7 cellular contexts compared by ENCODE assay signal in genomic region chr2:87189214-87189613, GRCh38.
A peak's percentile ranks its signal among the peaks of the same experiment; 100 is the strongest.
DNase-seq lines count a peak whose midpoint lies in the region; ATAC-seq, FAIRE-seq and TF ChIP-seq lines count a peak whose summit lies in the region.
"Not testable (repeated sequence)": the region's sequence is repeated elsewhere in the genome, so short reads cannot be mapped to it uniquely, and the experiment has no call there.

No MANE protein-coding gene starts in this region.

- not testable (repeated sequence) for H4K20me1 ChIP-seq in H1 (replicated peaks in 1 of 2; ENCODE audit: control insufficient read depth in 1 of 2, insufficient read depth in 2 of 2, low read length in 2 of 2)

- not testable (repeated sequence) for TF ChIP-seq RAD21 in H1 (IDR thresholded peaks at IDR 0.05 in 1 of 2, conservative IDR thresholded peaks at IDR 0.05 in 1 of 2; ENCODE audit: low read depth in 2 of 2, low read length in 2 of 2)

- TF ChIP-seq EP300 in H1 (IDR thresholded peaks at IDR 0.05; ENCODE audit: borderline replicate concordance in 1 of 2, low read depth in 2 of 2, low read length in 2 of 2) = not testable (repeated sequence)

- H3K4me3 ChIP-seq in H1 (ENCODE audit: extremely low read depth in 1 of 4, insufficient read depth in 2 of 4, low read depth in 3 of 4, low read length in 4 of 4); left lung; psoas muscle: not testable (repeated sequence)

- H3K4me3 Mint-ChIP-seq in WTC11 = not testable (repeated sequence)

- not testable (repeated sequence) for H3K23ac ChIP-seq in H1 (ENCODE audit: insufficient read length)

- H3K56ac ChIP-seq in H1 (replicated peaks; ENCODE audit: insufficient read length, low read depth, low read length) = not testable (repeated sequence)

- not testable (repeated sequence) for H4K5ac ChIP-seq in H1 (ENCODE audit: insufficient read length, low read depth, low read length)

- H3K4me1 ChIP-seq in H1 (replicated peaks in 1 of 4; ENCODE audit: control insufficient read depth in 3 of 4, insufficient read depth in 4 of 4, low read length in 3 of 4); left lung; psoas muscle: not testable (repeated sequence)

- H3K23me2 ChIP-seq in H1 (ENCODE audit: low read depth, low read length) = not testable (repeated sequence)

- TF ChIP-seq POLR2A in H1 (IDR thresholded peaks at IDR 0.05; ENCODE audit: control extremely low read depth in 1 of 2, low read depth in 2 of 2, low read length in 2 of 2) = not testable (repeated sequence)

- FAIRE-seq in HTR-8/SVneo (lab: Jason Lieb, UNC) (peak; percentile 69), H1 (lab: Jason Lieb, UNC) (peak; percentile 13), urothelium cell line (lab: Jason Lieb, UNC) (peak; percentile 42)

- H3K79me1 ChIP-seq in H1 (ENCODE audit: low read depth, low read length) = not testable (repeated sequence)

- not testable (repeated sequence) for H3K27ac Mint-ChIP-seq in WTC11

- H2AK5ac ChIP-seq in H1 (ENCODE audit: low read depth, low read length) = not testable (repeated sequence)

- intact Hi-C loops in left ventricle myocardium superior (cut with micrococcal nuclease); left lung (cut with DNase I); psoas muscle (cut with DNase I): not testable (repeated sequence)

- H4K91ac ChIP-seq in H1 (replicated peaks; ENCODE audit: insufficient read length, low read length) = not testable (repeated sequence)

- H3K4ac ChIP-seq in H1 (replicated peaks; ENCODE audit: insufficient read length, low read depth, low read length) = not testable (repeated sequence)

- H3K27me3 ChIP-seq in H1 (replicated peaks in 1 of 4; ENCODE audit: control insufficient read depth in 3 of 4, extremely low read depth in 1 of 4, insufficient read depth in 3 of 4, low read length in 3 of 4); left lung; psoas muscle (ENCODE audit: insufficient read depth in 3 of 3, low read length in 2 of 3): not testable (repeated sequence)

- not testable (repeated sequence) for H2BK12ac ChIP-seq in H1 (ENCODE audit: low read depth, low read length)

- not testable (repeated sequence) for H3K4me1 Mint-ChIP-seq in WTC11

- not testable (repeated sequence) for H2BK120ac ChIP-seq in H1 (replicated peaks; ENCODE audit: low read depth, low read length)

- H3K79me2 ChIP-seq in H1 (ENCODE audit: control insufficient read depth in 1 of 2, insufficient read depth in 2 of 2, low read length in 2 of 2) = not testable (repeated sequence)

- DNase-seq in HTR-8/SVneo (ENCODE audit: insufficient read length, low spot score); WTC11 (ENCODE audit: low spot score); H1 (ENCODE audit: low read depth in 1 of 2, low spot score in 2 of 2); left ventricle myocardium superior; left lung; psoas muscle; urothelium cell line (ENCODE audit: low spot score): not testable (repeated sequence)

- H3K36me3 Mint-ChIP-seq in WTC11 = not testable (repeated sequence)

- not testable (repeated sequence) for H2BK20ac ChIP-seq in H1 (ENCODE audit: low read length)

- not testable (repeated sequence) for H3K27ac ChIP-seq in H1 (ENCODE audit: low read depth, low read length); left lung; psoas muscle

- H3K9me3 Mint-ChIP-seq in WTC11 = not testable (repeated sequence)

- H2AFZ ChIP-seq in H1 (ENCODE audit: low read length) = not testable (repeated sequence)

- H3K4me2 ChIP-seq in H1 (ENCODE audit: insufficient read depth in 1 of 2, low read depth in 2 of 2, low read length in 2 of 2) = not testable (repeated sequence)

- CTCF ChIA-PET in WTC11 (lab: Charles Lee); H1 (lab: Charles Lee; ENCODE audit: partially characterized antibody): not testable (repeated sequence)

- ATAC-seq in WTC11 (peak; percentile 13; the same call in 1 of the 2 replicates), left ventricle myocardium superior (peak; percentile 20), left lung (peak; percentile 26), psoas muscle (peak; percentile 82 to 97 (median 92))

- not testable (repeated sequence) for H2BK15ac ChIP-seq in H1 (ENCODE audit: low read length)

- H3K18ac ChIP-seq in H1 (ENCODE audit: extremely low read depth, low read length) = not testable (repeated sequence)

- no CpG with 5 or more reads among the region's 3 CpGs for WGBS in H1 (ENCODE audit: extremely low coverage in 1 of 2, insufficient coverage in 1 of 2, insufficient read length in 1 of 2, insufficient replicate concordance in 2 of 2, low coverage in 1 of 2, low lambda C conversion rate in 2 of 2, missing lambda C conversion rate in 1 of 2), 2 experiments
- WGBS in psoas muscle, 3 donors = 43 to 70% methylated on average over 1 of the region's 3 CpGs; no CpG with 5 or more reads in 1 of the 3 donors

- H3K14ac ChIP-seq in H1 (ENCODE audit: insufficient read length) = not testable (repeated sequence)

- H3K36me3 ChIP-seq in H1 (ENCODE audit: control insufficient read depth in 2 of 4, insufficient read depth in 4 of 4, low read length in 3 of 4); left lung; psoas muscle (ENCODE audit: insufficient read depth in 1 of 2, low read depth in 1 of 2): not testable (repeated sequence)

- TF ChIP-seq CTCF in WTC11 (IDR thresholded peaks at IDR 0.05); H1 (IDR thresholded peaks at IDR 0.05; ENCODE audit: control extremely low read depth in 1 of 3, insufficient read depth in 1 of 3, low read depth in 1 of 3, low read length in 3 of 3); left lung (IDR thresholded peaks at IDR 0.05); psoas muscle (IDR thresholded peaks at IDR 0.05): not testable (repeated sequence)

- not testable (repeated sequence) for H2BK5ac ChIP-seq in H1 (ENCODE audit: low read depth, low read length)

- POLR2A ChIA-PET in WTC11 (lab: Charles Lee); H1 (lab: Charles Lee; ENCODE audit: partially characterized antibody): not testable (repeated sequence)

- H3K9me3 ChIP-seq in H1 (ENCODE audit: insufficient read depth in 2 of 2, low read depth in 1 of 2, low read length in 1 of 2); left lung; psoas muscle: not testable (repeated sequence)

- H3K9ac ChIP-seq in H1 (replicated peaks in 1 of 4; ENCODE audit: extremely low read depth in 1 of 4, low read depth in 3 of 4, low read length in 3 of 4) = not testable (repeated sequence)

- not testable (repeated sequence) for H3K27me3 Mint-ChIP-seq in WTC11 (ENCODE audit: low read depth)

- not testable (repeated sequence) for H4K8ac ChIP-seq in H1 (ENCODE audit: extremely low read depth, insufficient read depth, low read length)

Comparison
In these comparisons a context has a peak if more than half of its experiments do, and no peak if none do; other contexts are left out.
1. ATAC-seq: peak in every context shown above with its lines; median percentile 92 in psoas muscle; 26 in left lung; 20 in left ventricle myocardium superior; 13 in WTC11.